In genomic region chr9:3508078-3508431, GRCh38 we compare ENCODE assay signal across 10 cellular contexts.
A peak's percentile ranks its signal among the peaks of the same experiment; 100 is the strongest.
DNase-seq lines count a peak whose midpoint lies in the region; ATAC-seq, FAIRE-seq and TF ChIP-seq lines count a peak whose summit lies in the region.
"Had no signal": no experiment of that assay in that cellular context is flagged by ENCODE, and none has a peak within 500 bp of the region (broad histone marks: within the 10 kb centered on the region; RNA-seq: fewer than 3 reads in every experiment).

No MANE protein-coding gene starts in this region.

- no peaks in the 10 kb centered on the region for H3K9me3 Mint-ChIP-seq in memory B cell

- H3K27ac Mint-ChIP-seq in memory B cell, result peak overlapping the region; percentile 94

- peaks cover 16% of the 10 kb centered on the region for H3K4me1 Mint-ChIP-seq in memory B cell

- H3K4me3 ChIP-seq in GM06990 (replicated peaks; ENCODE audit: low read depth, low read length), result peak overlapping the region; percentile 25

- H3K27me3 Mint-ChIP-seq in memory B cell, result no peaks in the 10 kb centered on the region

- no peak for DNase-seq in GM06990 (ENCODE audit: extremely low read depth, insufficient read length)
- peak; percentile 45 for DNase-seq in NCI-H69 (lab: John Stamatoyannopoulos, UW)
- DNase-seq in memory B cell (ENCODE audit: low spot score in 2 of 2), result no peak
- DNase-seq in stimulated activated CD4-positive, alpha-beta T cell treated with anti-CD3 and anti-CD28 coated beads, Interleukin-4, amount 100 ng/mL, for 1 hour, result no peak
- no peak for DNase-seq in NOMO-1 treated with DMSO at 0.1 percent for 48 hours (lab: John Stamatoyannopoulos, UW; ENCODE audit: unreplicated experiment)
- no peak for DNase-seq in urothelium cell line (ENCODE audit: low spot score)
- DNase-seq in medulla oblongata (ENCODE audit: extremely low spot score), result no peak
- DNase-seq: heart left ventricle, right cardiac atrium had no signal

- no peaks in the 10 kb centered on the region for H3K27me3 ChIP-seq in GM06990 (replicated peaks; ENCODE audit: control insufficient read depth, insufficient read depth, low read length)
- H3K27me3 ChIP-seq: heart left ventricle had no signal

- no peaks in the 10 kb centered on the region for H3K36me3 ChIP-seq in GM06990 (ENCODE audit: control insufficient read depth, insufficient read depth, low read length)
- H3K36me3 ChIP-seq: heart left ventricle had no signal

- H3K4me3 Mint-ChIP-seq in memory B cell, result peak overlapping the region; percentile 89

- peak; percentile 25 for ATAC-seq in GM21825 (IDR thresholded peaks at IDR 0.05; ENCODE audit: unreplicated experiment)
- ATAC-seq in memory B cell (ENCODE audit: low read depth), result peak; percentile 12
- ATAC-seq: right cardiac atrium had no signal

- peaks cover 2% of the 10 kb centered on the region for H3K36me3 Mint-ChIP-seq in memory B cell

- no peak for TF ChIP-seq CTCF in GM06990 (IDR thresholded peaks at IDR 0.05; ENCODE audit: insufficient read depth, low read length, poor library complexity, severe bottlenecking)

- FAIRE-seq in urothelium cell line (lab: Jason Lieb, UNC), result no peak
